Comparison of ENCODE assay signal across 18 cellular contexts in genomic region chr2:162430323-162430722, GRCh38.
DNase-seq lines count a peak whose midpoint lies in the region; ATAC-seq and TF ChIP-seq lines count a peak whose summit lies in the region.
"Had no signal": no experiment of that assay in that cellular context is flagged by ENCODE, and none has a peak within 500 bp of the region (broad histone marks: within the 10 kb centered on the region; RNA-seq: fewer than 3 reads in every experiment).

No MANE protein-coding gene starts in this region.

- no peaks in the 10 kb centered on the region for H3K4me1 ChIP-seq in right lobe of liver
- H3K4me1 ChIP-seq: parathyroid adenoma, uterus had no signal

- TF ChIP-seq POLR2A in right lobe of liver (IDR thresholded peaks at IDR 0.05) = no peak

- intact Hi-C loops in right lobe of liver (cut with DNase I) = no loop called here

- no peaks in the 10 kb centered on the region for H3K9me3 ChIP-seq in right lobe of liver

- H3K36me3 ChIP-seq in right lobe of liver = no peaks in the 10 kb centered on the region
- H3K36me3 ChIP-seq: uterus had no signal

- DNase-seq in COLO668 (lab: John Stamatoyannopoulos, UW; ENCODE audit: unreplicated experiment) (peak; percentile 54), ELF-1 (ENCODE audit: low read depth, low spot score) (peak; percentile 1), SHP77 treated with DMSO at 0.1 percent for 48 hours (lab: John Stamatoyannopoulos, UW) (peak; percentile 8), right lobe of liver (no peak), dedifferentiated amniotic fluid mesenchymal stem cell (ENCODE audit: extremely low spot score) (no peak), OCI-M2 (lab: John Stamatoyannopoulos, UW; ENCODE audit: unreplicated experiment) (no peak), T-helper 1 cell (no peak)
- DNase-seq: activated CD8-positive, alpha-beta memory T cell treated with anti-CD3 and anti-CD28 coated beads, Interleukin-2, amount 50 U/mL, for 4 hours; activated naive CD4-positive, alpha-beta T cell treated with anti-CD3 and anti-CD28 coated beads, Interleukin-2, amount 10 ng/mL, durations not matched to agents 7 days and 5 days; effector memory CD4-positive, alpha-beta T cell; hypothalamus; Karpas-422; NCI-H1436; stimulated activated naive CD8-positive, alpha-beta T cell treated with anti-CD3 and anti-CD28 coated beads, Interleukin-15, Interleukin-2, amounts not matched to agents 100 U/mL and 50 U/mL, for 24 hours; T-helper 2 cell; uterus had no signal

- 0% methylated on average over 2 of the region's 2 CpGs for whole genome bisulfite sequencing in right lobe of liver (ENCODE audit: insufficient coverage, low coverage, low lambda C conversion rate, missing lambda C conversion rate)

- no peak for TF ChIP-seq CTCF in right lobe of liver (IDR thresholded peaks at IDR 0.05)

- H3K27ac ChIP-seq in right lobe of liver = no peak overlapping the region
- H3K27ac ChIP-seq: parathyroid adenoma, uterus had no signal

- no peak overlapping the region for H3K4me3 ChIP-seq in right lobe of liver
- H3K4me3 ChIP-seq: uterus had no signal

- no peaks in the 10 kb centered on the region for H3K27me3 ChIP-seq in right lobe of liver
- H3K27me3 ChIP-seq: uterus had no signal

- ATAC-seq in right lobe of liver (peak; percentile 46 to 77 (median 66)), GM21367 (IDR thresholded peaks at IDR 0.05; ENCODE audit: unreplicated experiment) (no peak)
- ATAC-seq: stimulated activated naive CD8-positive, alpha-beta T cell treated with anti-CD3 and anti-CD28 coated beads, Interleukin-15, Interleukin-2, amounts not matched to agents 100 U/mL and 50 U/mL, for 24 hours had no signal

Comparison
In these comparisons a context has a peak if more than half of its experiments do, and no peak if none do; other contexts are left out.
1. DNase-seq: peak in COLO668 (single experiment), ELF-1 (single experiment) and SHP77 treated with DMSO at 0.1 percent for 48 hours (single experiment); none in right lobe of liver (0 of 3), dedifferentiated amniotic fluid mesenchymal stem cell (single experiment), OCI-M2 (single experiment) and T-helper 1 cell (0 of 5).